ENCODE assay signal across 8 cellular contexts in the genomic region with DNA sequence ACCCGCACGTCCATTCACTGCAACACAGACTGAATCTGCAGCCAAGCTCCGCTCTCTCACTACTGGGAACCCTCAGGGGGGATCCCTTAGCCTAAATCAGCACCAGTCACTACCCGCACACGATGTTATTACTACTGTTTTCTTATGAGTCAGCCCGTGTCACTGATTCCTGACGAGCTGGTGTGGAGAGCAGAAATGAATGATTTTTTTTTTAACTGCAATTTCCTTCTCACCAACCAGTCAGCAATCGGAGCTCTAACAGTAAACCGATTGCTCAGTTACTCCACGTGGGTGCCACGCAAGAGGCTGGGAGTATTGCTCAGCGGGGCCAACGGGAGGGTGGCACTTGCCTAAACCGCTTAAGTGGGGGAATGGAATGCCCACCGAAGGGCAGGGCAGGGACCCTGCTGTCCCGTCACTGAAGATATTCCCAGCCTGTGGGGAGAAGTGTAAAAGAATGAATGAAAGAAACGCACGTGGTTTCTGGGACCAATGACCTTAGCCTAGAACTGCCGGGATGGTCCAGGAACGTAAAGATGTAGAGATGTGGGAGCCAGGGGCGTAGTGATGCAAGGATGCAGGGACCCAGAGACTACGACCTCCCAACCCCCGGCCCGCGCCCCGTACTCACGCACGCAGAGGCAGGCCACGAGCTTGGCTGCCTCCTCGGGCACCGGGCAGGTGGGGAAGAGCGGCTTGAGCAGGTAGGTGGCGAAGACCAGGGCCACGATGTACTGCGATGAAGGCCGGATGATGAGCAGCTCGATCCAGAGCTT. TPM values are rescaled to one million over a fixed set of nuclear protein-coding genes. Genes with fewer than 3 reads are reported as not detected.
DNase-seq lines count a peak whose midpoint lies in the region; ATAC-seq and TF ChIP-seq lines count a peak whose summit lies in the region.
"Not testable (repeated sequence)": the region's sequence is repeated elsewhere in the genome, so short reads cannot be mapped to it uniquely, and the experiment has no call there.

No MANE protein-coding gene starts in this region.

- peaks cover 90% of the 10 kb centered on the region for H3K36me3 Mint-ChIP-seq in Calu3 (ENCODE audit: insufficient read depth, unreplicated experiment)
- not testable (repeated sequence) for H3K36me3 Mint-ChIP-seq in nephron (ENCODE audit: low read depth)
- H3K36me3 Mint-ChIP-seq in stimulated activated effector memory CD8-positive, alpha-beta T cell treated with anti-CD3 and anti-CD28 coated beads, Interleukin-12 subunit alpha, Interleukin-12 subunit beta, amount 100 ng/mL, for 72 hours = peaks cover 68% of the 10 kb centered on the region

- peak overlapping the region; percentile 91 for H3K27ac Mint-ChIP-seq in Calu3 (ENCODE audit: unreplicated experiment)
- peak overlapping the region in 2 of 3 experiments; percentile 9 to 74 for H3K27ac Mint-ChIP-seq in nephron
- peak overlapping the region; percentile 100 for H3K27ac Mint-ChIP-seq in stimulated activated effector memory CD8-positive, alpha-beta T cell treated with anti-CD3 and anti-CD28 coated beads, Interleukin-12 subunit alpha, Interleukin-12 subunit beta, amount 100 ng/mL, for 72 hours

- intact Hi-C loops in Calu3 (cut with micrococcal nuclease; ENCODE audit: unreplicated experiment) = not testable (repeated sequence)

- CTCF ChIA-PET in Calu3 (lab: Charles Lee) = interaction anchor here (0.6 to 7.3 kb wide), 3 partner anchors 15 to 188 kb away, joined by 3 to 185 read pairs (median 4); no protein-coding TSS in a partner anchor

- peak; percentile 56 for DNase-seq in Calu3
- DNase-seq in H7 = not testable (repeated sequence)
- DNase-seq in M059J (ENCODE audit: low read depth) = peak; percentile 90
- peak; percentile 48 for DNase-seq in T-helper 9 cell
- peak; percentile 91 for DNase-seq in amniotic epithelial cell (ENCODE audit: low read depth)
- DNase-seq in foreskin melanocyte = peak; percentile 62
- DNase-seq in stimulated activated effector memory CD8-positive, alpha-beta T cell treated with anti-CD3 and anti-CD28 coated beads, Interleukin-12 subunit alpha, Interleukin-12 subunit beta, amount 100 ng/mL, for 72 hours (ENCODE audit: low spot score in 2 of 2) = peak; percentile 60 to 86

- peak; percentile 80 for ATAC-seq in stimulated activated effector memory CD8-positive, alpha-beta T cell treated with anti-CD3 and anti-CD28 coated beads, Interleukin-12 subunit alpha, Interleukin-12 subunit beta, amount 100 ng/mL, for 72 hours

- H3K27me3 ChIP-seq in H7 (ENCODE audit: control insufficient read depth, insufficient read depth, low read length) = peaks cover 11% of the 10 kb centered on the region

- H3K4me3 ChIP-seq in H7 (ENCODE audit: insufficient read depth, low read depth, low read length) = peak overlapping the region; percentile 79

- not testable (repeated sequence) for H3K9me3 Mint-ChIP-seq in Calu3 (ENCODE audit: low read depth, unreplicated experiment); nephron; stimulated activated effector memory CD8-positive, alpha-beta T cell treated with anti-CD3 and anti-CD28 coated beads, Interleukin-12 subunit alpha, Interleukin-12 subunit beta, amount 100 ng/mL, for 72 hours

- H3K36me3 ChIP-seq in H7 (replicated peaks; ENCODE audit: control insufficient read depth, insufficient read depth, low read length) = not testable (repeated sequence)

- H3K4me1 Mint-ChIP-seq in Calu3 (ENCODE audit: low read depth, unreplicated experiment) (peaks cover 49% of the 10 kb centered on the region), nephron (peaks cover 46% of the 10 kb centered on the region)
- H3K4me1 Mint-ChIP-seq in stimulated activated effector memory CD8-positive, alpha-beta T cell treated with anti-CD3 and anti-CD28 coated beads, Interleukin-12 subunit alpha, Interleukin-12 subunit beta, amount 100 ng/mL, for 72 hours = peaks cover 61% of the 10 kb centered on the region

- not testable (repeated sequence) for H3K27me3 Mint-ChIP-seq in Calu3 (ENCODE audit: unreplicated experiment)
- H3K27me3 Mint-ChIP-seq in nephron (ENCODE audit: low read depth) = peaks cover 53% of the 10 kb centered on the region

- not testable (repeated sequence) for TF ChIP-seq CTCF in Calu3 (IDR thresholded peaks at IDR 0.05; ENCODE audit: unreplicated experiment); nephron (IDR thresholded peaks at IDR 0.05; ENCODE audit: unreplicated experiment in 3 of 3)

- H3K4me3 Mint-ChIP-seq in Calu3 (ENCODE audit: low read depth, unreplicated experiment) = peak overlapping the region; percentile 80
- peak overlapping the region; percentile 87 to 88 (median 88) for H3K4me3 Mint-ChIP-seq in nephron
- H3K4me3 Mint-ChIP-seq in stimulated activated effector memory CD8-positive, alpha-beta T cell treated with anti-CD3 and anti-CD28 coated beads, Interleukin-12 subunit alpha, Interleukin-12 subunit beta, amount 100 ng/mL, for 72 hours = peak overlapping the region; percentile 99

- TSS peak; percentile 52 for BruUV-seq in Calu3 (replicated peaks; lab: Mats Ljungman, UMichigan)

RNA-seq across cellular contexts. Expression of gene SLC7A5, which starts 0.9 kb away (rescaled TPM):
- 379 and 501 TPM in 2 replicates for total RNA-seq in Calu3 (2022)
- total RNA-seq in H7 (2014; rRNA removed; shearing (Covaris generic)) = 91.6 and 188 TPM in 2 replicates
- 22.1 and 41.7 TPM in 2 replicates for total RNA-seq in M059J (2014; rRNA removed; shearing (Covaris generic))

Comparison
In these comparisons a context has a peak if more than half of its experiments do, and no peak if none do; other contexts are left out.
1. H3K27ac Mint-ChIP-seq: peak in every context shown above with its lines; median percentile 100 in stimulated activated effector memory CD8-positive, alpha-beta T cell treated with anti-CD3 and anti-CD28 coated beads, Interleukin-12 subunit alpha, Interleukin-12 subunit beta, amount 100 ng/mL, for 72 hours; 91 in Calu3; 42 in nephron.